In the genomic region with DNA sequence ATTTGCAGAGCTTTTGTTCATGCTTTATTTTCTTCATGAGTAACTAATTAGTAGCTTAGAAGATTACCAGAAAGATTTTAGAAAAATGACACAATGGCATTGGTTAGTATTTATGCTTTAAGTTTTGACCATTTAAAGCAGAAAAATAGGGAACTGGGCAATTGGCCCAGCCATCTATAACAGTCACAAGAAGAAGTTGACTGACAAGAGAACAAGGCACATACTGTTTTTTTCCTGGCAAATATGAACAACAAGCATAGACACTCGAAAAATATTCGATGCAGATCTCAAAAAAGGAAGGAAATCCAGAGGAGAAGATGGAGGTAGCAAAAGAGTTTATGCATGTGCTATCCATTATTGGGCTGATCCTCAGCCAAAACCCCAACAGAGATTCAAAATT, we compare ENCODE assay signal across 20 cellular contexts.
DNase-seq lines count a peak whose midpoint lies in the region; ATAC-seq, FAIRE-seq and TF ChIP-seq lines count a peak whose summit lies in the region.
"Had no signal": no experiment of that assay in that cellular context is flagged by ENCODE, and none has a peak within 500 bp of the region (broad histone marks: within the 10 kb centered on the region; RNA-seq: fewer than 3 reads in every experiment).

No MANE protein-coding gene starts in this region.

- peaks cover 14% of the 10 kb centered on the region; the same call in 1 of the 2 replicates for H3K4me1 Mint-ChIP-seq in HFFc6 (ENCODE audit: low read depth)
- H3K4me1 Mint-ChIP-seq: CD4-positive, CD25-positive, alpha-beta regulatory T cell; CD8-positive, alpha-beta memory T cell had no signal

- ATAC-seq in HG03439 (IDR thresholded peaks at IDR 0.05; ENCODE audit: unreplicated experiment) = no peak
- ATAC-seq: K562 had no signal

- H3K27me3 Mint-ChIP-seq in HFFc6 (ENCODE audit: insufficient read depth) = no peaks in the 10 kb centered on the region
- H3K27me3 Mint-ChIP-seq: CD4-positive, CD25-positive, alpha-beta regulatory T cell had no signal

- no peak overlapping the region for H3K27ac Mint-ChIP-seq in HFFc6
- H3K27ac Mint-ChIP-seq: CD4-positive, CD25-positive, alpha-beta regulatory T cell; CD8-positive, alpha-beta memory T cell; H9 had no signal

- no peak for TF ChIP-seq RAD21 in H1 (IDR thresholded peaks at IDR 0.05 in 1 of 2, conservative IDR thresholded peaks at IDR 0.05 in 1 of 2; ENCODE audit: low read depth in 2 of 2, low read length in 2 of 2)

- no peaks in the 10 kb centered on the region for H4K20me1 ChIP-seq in H1 (replicated peaks in 1 of 2; ENCODE audit: control insufficient read depth in 1 of 2, insufficient read depth in 2 of 2, low read length in 2 of 2)

- no peaks in the 10 kb centered on the region for H3K4me1 ChIP-seq in H1 (replicated peaks in 1 of 4; ENCODE audit: control insufficient read depth in 3 of 4, insufficient read depth in 4 of 4, low read length in 3 of 4)
- H3K4me1 ChIP-seq: BE2C, Caco-2 had no signal

- H3K36me3 Mint-ChIP-seq in HFFc6 (ENCODE audit: low read depth) = no peaks in the 10 kb centered on the region
- H3K36me3 Mint-ChIP-seq: CD4-positive, CD25-positive, alpha-beta regulatory T cell; CD8-positive, alpha-beta memory T cell had no signal

- no peak overlapping the region for H2BK120ac ChIP-seq in H1 (replicated peaks; ENCODE audit: low read depth, low read length)

- H3K79me1 ChIP-seq in H1 (ENCODE audit: low read depth, low read length) = no peaks in the 10 kb centered on the region

- H3K14ac ChIP-seq in H1 (ENCODE audit: insufficient read length) = no peak overlapping the region

- POLR2A ChIA-PET in H1 (lab: Charles Lee; ENCODE audit: partially characterized antibody) = no interaction called here

- no peak for TF ChIP-seq EP300 in H1 (IDR thresholded peaks at IDR 0.05; ENCODE audit: borderline replicate concordance in 1 of 2, low read depth in 2 of 2, low read length in 2 of 2)

- no peak overlapping the region for H4K8ac ChIP-seq in H1 (ENCODE audit: extremely low read depth, insufficient read depth, low read length)

- no peak overlapping the region for H3K27ac ChIP-seq in H1 (ENCODE audit: low read depth, low read length)

- H3K23ac ChIP-seq in H1 (ENCODE audit: insufficient read length) = no peak overlapping the region

- no peak for TF ChIP-seq POLR2A in H1 (IDR thresholded peaks at IDR 0.05; ENCODE audit: control extremely low read depth in 1 of 2, low read depth in 2 of 2, low read length in 2 of 2)

- no peaks in the 10 kb centered on the region for H3K23me2 ChIP-seq in H1 (ENCODE audit: low read depth, low read length)

- no peak overlapping the region for H3K18ac ChIP-seq in H1 (ENCODE audit: extremely low read depth, low read length)

- no peak overlapping the region for H4K91ac ChIP-seq in H1 (replicated peaks; ENCODE audit: insufficient read length, low read length)

- H3K56ac ChIP-seq in H1 (replicated peaks; ENCODE audit: insufficient read length, low read depth, low read length) = no peak overlapping the region

- H2BK5ac ChIP-seq in H1 (ENCODE audit: low read depth, low read length) = no peak overlapping the region

- H3K27me3 ChIP-seq in H1 (replicated peaks in 1 of 4; ENCODE audit: control insufficient read depth in 3 of 4, extremely low read depth in 1 of 4, insufficient read depth in 3 of 4, low read length in 3 of 4) = no peaks in the 10 kb centered on the region
- H3K27me3 ChIP-seq: BE2C had no signal

- H2BK20ac ChIP-seq in H1 (ENCODE audit: low read length) = no peak overlapping the region

- no peak overlapping the region for H3K9ac ChIP-seq in H1 (replicated peaks in 1 of 4; ENCODE audit: extremely low read depth in 1 of 4, low read depth in 3 of 4, low read length in 3 of 4)

- CTCF ChIA-PET in H1 (lab: Charles Lee; ENCODE audit: partially characterized antibody) = interaction anchor here (1.9 kb wide), 1 partner anchor 10 kb away, joined by 4 read pairs; no protein-coding TSS in a partner anchor

- no peak overlapping the region for H4K5ac ChIP-seq in H1 (ENCODE audit: insufficient read length, low read depth, low read length)

- no peak overlapping the region for H3K4me3 ChIP-seq in H1 (ENCODE audit: extremely low read depth in 1 of 4, insufficient read depth in 2 of 4, low read depth in 3 of 4, low read length in 4 of 4)
- H3K4me3 ChIP-seq: K562 had no signal

- H3K79me2 ChIP-seq in H1 (ENCODE audit: control insufficient read depth in 1 of 2, insufficient read depth in 2 of 2, low read length in 2 of 2) = no peaks in the 10 kb centered on the region

- no peak overlapping the region for H2BK12ac ChIP-seq in H1 (ENCODE audit: low read depth, low read length)

- FAIRE-seq in H1 (lab: Jason Lieb, UNC) = no peak
- FAIRE-seq: D721Med, HTR-8/SVneo, K562 had no signal

- 94% methylated on average over 2 of the region's 2 CpGs; no CpG with 5 or more reads in 1 of the 2 experiments for WGBS in H1 (ENCODE audit: extremely low coverage in 1 of 2, insufficient coverage in 1 of 2, insufficient read length in 1 of 2, insufficient replicate concordance in 2 of 2, low coverage in 1 of 2, low lambda C conversion rate in 2 of 2, missing lambda C conversion rate in 1 of 2), 2 experiments

- no peak overlapping the region for H3K4me3 Mint-ChIP-seq in HFFc6
- H3K4me3 Mint-ChIP-seq: CD4-positive, CD25-positive, alpha-beta regulatory T cell; H9 had no signal

- no peaks in the 10 kb centered on the region for H3K36me3 ChIP-seq in H1 (ENCODE audit: control insufficient read depth in 2 of 4, insufficient read depth in 4 of 4, low read length in 3 of 4)
- H3K36me3 ChIP-seq: BE2C had no signal

- H2AFZ ChIP-seq in H1 (ENCODE audit: low read length) = no peak overlapping the region

- no peak overlapping the region for H3K4me2 ChIP-seq in H1 (ENCODE audit: insufficient read depth in 1 of 2, low read depth in 2 of 2, low read length in 2 of 2)

- peak; percentile 64 for DNase-seq in MV-4-11 (lab: John Stamatoyannopoulos, UW)
- no peak for DNase-seq in H1 (ENCODE audit: low read depth in 1 of 2, low spot score in 2 of 2)
- peak; percentile 19 for DNase-seq in pons (ENCODE audit: low spot score)
- DNase-seq in HFFc6 = no peak
- DNase-seq in NCI-H82 (lab: John Stamatoyannopoulos, UW) = no peak
- DNase-seq: ACHN; BE2C; C1 segment of cervical spinal cord; Caco-2; CD4-positive, CD25-positive, alpha-beta regulatory T cell; CD8-positive, alpha-beta memory T cell; DMS153; DMS79; GDM1; GOT3; H9 had no signal

- H3K4ac ChIP-seq in H1 (replicated peaks; ENCODE audit: insufficient read length, low read depth, low read length) = no peak overlapping the region

- no peak overlapping the region for H2AK5ac ChIP-seq in H1 (ENCODE audit: low read depth, low read length)

- H3K9me3 Mint-ChIP-seq in HFFc6 = no peaks in the 10 kb centered on the region
- H3K9me3 Mint-ChIP-seq: H9 had no signal

- no peaks in the 10 kb centered on the region for H3K9me3 ChIP-seq in H1 (ENCODE audit: insufficient read depth in 2 of 2, low read depth in 1 of 2, low read length in 1 of 2)
- H3K9me3 ChIP-seq: BE2C, Caco-2 had no signal

- no peak for TF ChIP-seq CTCF in H1 (IDR thresholded peaks at IDR 0.05; ENCODE audit: control extremely low read depth in 1 of 3, insufficient read depth in 1 of 3, low read depth in 1 of 3, low read length in 3 of 3)
- TF ChIP-seq CTCF in HFFc6 (IDR thresholded peaks at IDR 0.05) = no peak

- no peak overlapping the region for H2BK15ac ChIP-seq in H1 (ENCODE audit: low read length)

TF ChIP-seq in H1, 55 proteins besides CTCF, POLR2A, EP300 and RAD21:
- no peak for TF ChIP-seq BACH1 (IDR thresholded peaks at IDR 0.05; ENCODE audit: low read length)
- TF ChIP-seq CEBPB (IDR thresholded peaks at IDR 0.05; ENCODE audit: low read depth, low read length) = no peak
- TF ChIP-seq HDAC6 (IDR thresholded peaks at IDR 0.05; ENCODE audit: low read depth, low read length) = no peak
- TF ChIP-seq YY1 (IDR thresholded peaks at IDR 0.05; ENCODE audit: low read depth, low read length) = no peak
- 0 out of 2 replicates have a peak, but pooled peaks have one; percentile 14 for TF ChIP-seq ZNF274 (IDR thresholded peaks at IDR 0.05; ENCODE audit: borderline replicate concordance, extremely low read depth, low read length)
- no peak for TF ChIP-seq GABPA (IDR thresholded peaks at IDR 0.05; ENCODE audit: borderline replicate concordance, insufficient read depth, low read length)

Comparison
In these comparisons a context has a peak if more than half of its experiments do, and no peak if none do; other contexts are left out.
1. DNase-seq: peak in MV-4-11 (single experiment) and pons (single experiment); none in H1 (0 of 2), HFFc6 (single experiment) and NCI-H82 (single experiment).